Comparison of ENCODE assay signal across 8 cellular contexts in the genomic region with DNA sequence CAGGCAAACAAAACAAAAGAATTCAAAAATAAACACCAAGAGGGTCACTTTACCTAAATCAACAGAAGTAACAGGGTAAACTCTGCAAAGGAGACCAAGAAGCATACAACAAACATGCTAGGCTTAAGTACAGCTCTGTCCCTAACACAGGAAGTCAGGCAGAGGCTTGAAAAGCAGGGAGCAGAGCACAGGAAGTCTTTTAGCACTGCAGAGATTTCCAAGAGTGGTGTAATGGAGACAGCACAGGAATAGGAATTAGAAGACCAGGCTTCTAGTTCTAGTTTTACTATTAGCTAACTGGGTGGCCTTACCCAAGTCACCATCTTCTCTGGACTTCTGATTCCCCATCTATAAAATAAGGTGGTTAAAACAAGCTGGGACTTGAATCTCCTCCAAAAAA. TPM values are rescaled to one million over a fixed set of nuclear protein-coding genes. Genes with fewer than 3 reads are reported as not detected.
DNase-seq lines count a peak whose midpoint lies in the region; ATAC-seq and TF ChIP-seq lines count a peak whose summit lies in the region.

No MANE protein-coding gene starts in this region.

- H3K4me3 ChIP-seq in left ventricle myocardium inferior: peak overlapping the region; percentile 90
- H3K4me3 ChIP-seq in lower lobe of right lung: peak overlapping the region; percentile 71

- H3K4me1 ChIP-seq in left ventricle myocardium inferior: peaks cover 55% of the 10 kb centered on the region
- H3K4me1 ChIP-seq in lower lobe of right lung: peaks cover 37% of the 10 kb centered on the region

- POLR2A ChIA-PET in activated CD8-positive, alpha-beta T cell treated with anti-CD3 and anti-CD28 coated beads, Interleukin-2, amount 10 ng/mL, durations not matched to agents 7 days and 5 days (lab: Charles Lee): no interaction called here

- ATAC-seq in Right ventricle myocardium inferior (no peak), lower lobe of right lung (no peak)
- ATAC-seq in activated CD8-positive, alpha-beta T cell treated with anti-CD3 and anti-CD28 coated beads, Interleukin-2, amount 10 ng/mL, durations not matched to agents 7 days and 5 days: no peak

- peak overlapping the region; percentile 94 to 99 (median 96) for H3K27ac Mint-ChIP-seq in brain
- no peak overlapping the region for H3K27ac Mint-ChIP-seq in activated CD8-positive, alpha-beta T cell treated with anti-CD3 and anti-CD28 coated beads, Interleukin-2, amount 10 ng/mL, durations not matched to agents 7 days and 5 days

- peak overlapping the region; percentile 94 to 98 (median 97) for H3K4me3 Mint-ChIP-seq in brain
- no peak overlapping the region for H3K4me3 Mint-ChIP-seq in activated CD8-positive, alpha-beta T cell treated with anti-CD3 and anti-CD28 coated beads, Interleukin-2, amount 10 ng/mL, durations not matched to agents 7 days and 5 days

- H3K27ac ChIP-seq in left ventricle myocardium inferior (replicated peaks) (peak overlapping the region; percentile 92), lower lobe of right lung (peak overlapping the region; percentile 74)

- H3K9me3 ChIP-seq in left ventricle myocardium inferior (replicated peaks) (no peaks in the 10 kb centered on the region), lower lobe of right lung (no peaks in the 10 kb centered on the region)

- H3K4me1 Mint-ChIP-seq in brain: peaks cover 66% of the 10 kb centered on the region
- H3K4me1 Mint-ChIP-seq in activated CD8-positive, alpha-beta T cell treated with anti-CD3 and anti-CD28 coated beads, Interleukin-2, amount 10 ng/mL, durations not matched to agents 7 days and 5 days (ENCODE audit: low read depth): peaks cover 21% of the 10 kb centered on the region

- CTCF ChIA-PET in activated CD8-positive, alpha-beta T cell treated with anti-CD3 and anti-CD28 coated beads, Interleukin-2, amount 10 ng/mL, durations not matched to agents 7 days and 5 days (lab: Charles Lee): interaction anchor here (1.7 kb wide), 1 partner anchor 39 kb away, joined by 14 read pairs; no protein-coding TSS in a partner anchor

- H3K36me3 Mint-ChIP-seq in brain: peaks cover 17% of the 10 kb centered on the region
- no peaks in the 10 kb centered on the region for H3K36me3 Mint-ChIP-seq in activated CD8-positive, alpha-beta T cell treated with anti-CD3 and anti-CD28 coated beads, Interleukin-2, amount 10 ng/mL, durations not matched to agents 7 days and 5 days (ENCODE audit: low read depth)

- DNase-seq in left ventricle myocardium inferior: no peak
- no peak for DNase-seq in Right ventricle myocardium inferior (ENCODE audit: missing footprints)
- no peak for DNase-seq in lower lobe of right lung
- DNase-seq in foreskin melanocyte: no peak
- no peak for DNase-seq in SW480 (ENCODE audit: low spot score)
- no peak for DNase-seq in cerebellar nuclear complex (lab: John Stamatoyannopoulos, UW)
- DNase-seq in activated CD8-positive, alpha-beta T cell treated with anti-CD3 and anti-CD28 coated beads, Interleukin-2, amount 10 ng/mL, durations not matched to agents 7 days and 5 days: no peak

- H3K36me3 ChIP-seq in left ventricle myocardium inferior (no peaks in the 10 kb centered on the region), lower lobe of right lung (no peaks in the 10 kb centered on the region)

- intact Hi-C loops in left ventricle myocardium inferior (cut with micrococcal nuclease): no loop called here
- intact Hi-C loops in Right ventricle myocardium inferior (cut with DNase I): loop anchor here (2.0 to 10.0 kb wide), 3 partner anchors 54 to 402 kb away; no protein-coding TSS in a partner anchor
- intact Hi-C loops in lower lobe of right lung (cut with DNase I): no loop called here

- TF ChIP-seq CTCF in left ventricle myocardium inferior (IDR thresholded peaks at IDR 0.05; ENCODE audit: borderline replicate concordance) (no peak), brain (conservative IDR thresholded peaks at IDR 0.05) (no peak), lower lobe of right lung (IDR thresholded peaks at IDR 0.05) (no peak)

- H3K27me3 Mint-ChIP-seq in brain: peaks cover 9% of the 10 kb centered on the region
- peaks cover 44% of the 10 kb centered on the region for H3K27me3 Mint-ChIP-seq in activated CD8-positive, alpha-beta T cell treated with anti-CD3 and anti-CD28 coated beads, Interleukin-2, amount 10 ng/mL, durations not matched to agents 7 days and 5 days (ENCODE audit: low read depth)

- peaks cover 0 to 4% (median 0%) of the 10 kb centered on the region in 5 experiments for H3K9me3 Mint-ChIP-seq in brain
- no peaks in the 10 kb centered on the region for H3K9me3 Mint-ChIP-seq in activated CD8-positive, alpha-beta T cell treated with anti-CD3 and anti-CD28 coated beads, Interleukin-2, amount 10 ng/mL, durations not matched to agents 7 days and 5 days (ENCODE audit: insufficient read depth)

- H3K27me3 ChIP-seq in left ventricle myocardium inferior (ENCODE audit: low read depth): no peaks in the 10 kb centered on the region
- H3K27me3 ChIP-seq in lower lobe of right lung (ENCODE audit: low read depth): no peaks in the 10 kb centered on the region

RNA-seq across cellular contexts. Expression of a gene that starts 1.9 kb away (rescaled TPM):
- total RNA-seq in left ventricle myocardium inferior (75.4 TPM), Right ventricle myocardium inferior (84.4 TPM), lower lobe of right lung (50.1 TPM)
- 67.0 TPM for polyA plus RNA-seq in brain (ENCODE audit: insufficient read depth, low read depth, low replicate concordance)
- under 1 TPM; 0.03 to 0.37 TPM for total RNA-seq in activated CD8-positive, alpha-beta T cell treated with anti-CD3 and anti-CD28 coated beads, Interleukin-2, amount 10 ng/mL, durations not matched to agents 7 days and 5 days

Comparison
In these comparisons a context has a peak if more than half of its experiments do, and no peak if none do; other contexts are left out.
1. RNA of a gene that starts 1.9 kb away (total RNA-seq): 84.4 TPM in Right ventricle myocardium inferior (single experiment), 75.4 TPM in left ventricle myocardium inferior (single experiment) and 50.1 TPM in lower lobe of right lung (single experiment); 0.03 to 0.37 TPM in activated CD8-positive, alpha-beta T cell treated with anti-CD3 and anti-CD28 coated beads, Interleukin-2, amount 10 ng/mL, durations not matched to agents 7 days and 5 days; every median in the first group is over 10 times any median in the second.